Comparison of ENCODE assay signal across 24 cellular contexts in the genomic region with DNA sequence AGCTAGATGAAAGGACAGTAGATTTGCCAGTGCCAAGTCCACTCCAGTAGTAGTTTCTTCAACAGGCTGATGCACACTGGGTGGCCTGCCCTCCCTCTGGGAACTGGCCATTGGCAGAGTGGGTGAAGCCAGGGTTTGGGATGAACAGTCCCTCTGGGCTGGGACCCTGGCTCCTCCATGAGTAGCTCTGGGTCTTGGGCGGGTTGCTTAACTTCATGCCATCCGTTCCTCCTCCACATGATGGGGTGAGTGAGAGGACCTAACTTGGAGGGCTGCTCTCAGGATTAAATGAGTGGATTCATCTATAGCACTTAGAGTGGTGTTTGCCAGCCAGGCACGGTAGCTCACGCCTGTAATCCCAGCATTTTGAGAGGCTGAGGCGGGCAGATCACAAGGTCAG.
"Had no signal": no experiment of that assay in that cellular context is flagged by ENCODE, and none has a peak within 500 bp of the region (broad histone marks: within the 10 kb centered on the region; RNA-seq: fewer than 3 reads in every experiment).

No MANE protein-coding gene starts in this region.

- H3K4me1 ChIP-seq: neural progenitor cell, uterus had no signal

- H3K4me3 ChIP-seq: neural progenitor cell, thoracic aorta, uterus had no signal

- H3K4me2 ChIP-seq: neural progenitor cell had no signal

- H3K27ac Mint-ChIP-seq: activated naive CD8-positive, alpha-beta T cell treated with anti-CD3 and anti-CD28 coated beads, Interleukin-2, amount 10 ng/mL, durations not matched to agents 7 days and 5 days; effector memory CD8-positive, alpha-beta T cell; immature natural killer cell; memory B cell; neural progenitor cell; stimulated activated naive CD8-positive, alpha-beta T cell treated with anti-CD3 and anti-CD28 coated beads, Interleukin-15, Interleukin-2, amounts not matched to agents 100 ng/mL and 50 ng/mL, for 24 hours had no signal

- H2AFZ ChIP-seq: neural progenitor cell had no signal

- H3K9me3 Mint-ChIP-seq: activated naive CD8-positive, alpha-beta T cell treated with anti-CD3 and anti-CD28 coated beads, Interleukin-2, amount 10 ng/mL, durations not matched to agents 7 days and 5 days; effector memory CD8-positive, alpha-beta T cell; immature natural killer cell; memory B cell; naive thymus-derived CD8-positive, alpha-beta T cell; neural progenitor cell; stimulated activated naive CD8-positive, alpha-beta T cell treated with anti-CD3 and anti-CD28 coated beads, Interleukin-15, Interleukin-2, amounts not matched to agents 100 ng/mL and 50 ng/mL, for 24 hours had no signal

- FAIRE-seq: astrocyte had no signal

- H3K27me3 ChIP-seq: brain microvascular endothelial cell, neural progenitor cell, uterus had no signal

- H3K9me3 ChIP-seq: thoracic aorta, uterus had no signal

- H3K36me3 ChIP-seq: neural progenitor cell, uterus had no signal

- H3K4me3 Mint-ChIP-seq: activated naive CD8-positive, alpha-beta T cell treated with anti-CD3 and anti-CD28 coated beads, Interleukin-2, amount 10 ng/mL, durations not matched to agents 7 days and 5 days; effector memory CD8-positive, alpha-beta T cell; immature natural killer cell; memory B cell; naive thymus-derived CD8-positive, alpha-beta T cell; neural progenitor cell; stimulated activated naive CD8-positive, alpha-beta T cell treated with anti-CD3 and anti-CD28 coated beads, Interleukin-15, Interleukin-2, amounts not matched to agents 100 ng/mL and 50 ng/mL, for 24 hours had no signal

- H3K27me3 Mint-ChIP-seq: activated naive CD8-positive, alpha-beta T cell treated with anti-CD3 and anti-CD28 coated beads, Interleukin-2, amount 10 ng/mL, durations not matched to agents 7 days and 5 days; effector memory CD8-positive, alpha-beta T cell; memory B cell; naive thymus-derived CD8-positive, alpha-beta T cell; stimulated activated naive CD8-positive, alpha-beta T cell treated with anti-CD3 and anti-CD28 coated beads, Interleukin-15, Interleukin-2, amounts not matched to agents 100 ng/mL and 50 ng/mL, for 24 hours had no signal

- DNase-seq: activated CD4-positive, alpha-beta T cell treated with anti-CD3 and anti-CD28 coated beads for 4 hours; activated CD4-positive, alpha-beta T cell treated with anti-CD3 and anti-CD28 coated beads, Interleukin-2, amount 50 U/mL, for 48 hours; activated CD8-positive, alpha-beta memory T cell treated with anti-CD3 and anti-CD28 coated beads, Interleukin-2, amount 50 U/mL, for 48 hours; activated naive CD4-positive, alpha-beta T cell treated with Interleukin-2 at 50 U/mL for 16 hours; activated naive CD8-positive, alpha-beta T cell treated with anti-CD3 and anti-CD28 coated beads, Interleukin-2, amount 10 ng/mL, durations not matched to agents 7 days and 5 days; activated T-cell treated with anti-CD3 and anti-CD28 coated beads, Interleukin-2, amount 50 U/mL, for 48 hours; brain microvascular endothelial cell; cortex of kidney; effector memory CD8-positive, alpha-beta T cell; foreskin fibroblast; head of caudate nucleus; hippocampal formation; immature natural killer cell; naive thymus-derived CD8-positive, alpha-beta T cell; right cardiac atrium; stimulated activated CD4-positive, alpha-beta T cell treated with anti-CD3 and anti-CD28 coated beads, Interleukin-2, amount 100 ng/mL, for 48 hours; T-helper 1 cell; trophoblast cell; uterus had no signal

- H3K4me1 Mint-ChIP-seq: activated naive CD8-positive, alpha-beta T cell treated with anti-CD3 and anti-CD28 coated beads, Interleukin-2, amount 10 ng/mL, durations not matched to agents 7 days and 5 days; memory B cell had no signal

- H3K27ac ChIP-seq: brain microvascular endothelial cell, neural progenitor cell, thoracic aorta, uterus had no signal
